2 cellular contexts compared by ENCODE assay signal in genomic region chr12:112810235-112810917, GRCh38.
A peak's percentile ranks its signal among the peaks of the same experiment; 100 is the strongest.
TF ChIP-seq lines count a peak whose summit lies in the region.

No MANE protein-coding gene starts in this region.

TF ChIP-seq in GM23338, 12 proteins besides CTCF, POLR2A, EP300 and RAD21:
- TF ChIP-seq ZNF114 (CRISPR knock-in tag; IDR thresholded peaks at IDR 0.05): no peak
- TF ChIP-seq EZH2phosphoT487 (IDR thresholded peaks at IDR 0.05; ENCODE audit: unreplicated experiment): no peak
- TF ChIP-seq ETS1 (IDR thresholded peaks at IDR 0.05): no peak
- no peak for TF ChIP-seq JUNB (IDR thresholded peaks at IDR 0.05; ENCODE audit: unreplicated experiment)
- no peak for TF ChIP-seq POLR2AphosphoS5 (IDR thresholded peaks at IDR 0.05; ENCODE audit: low read depth)
- TF ChIP-seq CREB1 (CRISPR knock-in tag; IDR thresholded peaks at IDR 0.05; ENCODE audit: low read depth): no peak
- TF ChIP-seq EZH2 (IDR thresholded peaks at IDR 0.05; ENCODE audit: low read depth, unreplicated experiment): no peak
- TF ChIP-seq NANOG (IDR thresholded peaks at IDR 0.05; ENCODE audit: borderline replicate concordance): no peak
- no peak for TF ChIP-seq ZNF331 (CRISPR knock-in tag; IDR thresholded peaks at IDR 0.05; ENCODE audit: low read depth)
- TF ChIP-seq, protein P1, sequence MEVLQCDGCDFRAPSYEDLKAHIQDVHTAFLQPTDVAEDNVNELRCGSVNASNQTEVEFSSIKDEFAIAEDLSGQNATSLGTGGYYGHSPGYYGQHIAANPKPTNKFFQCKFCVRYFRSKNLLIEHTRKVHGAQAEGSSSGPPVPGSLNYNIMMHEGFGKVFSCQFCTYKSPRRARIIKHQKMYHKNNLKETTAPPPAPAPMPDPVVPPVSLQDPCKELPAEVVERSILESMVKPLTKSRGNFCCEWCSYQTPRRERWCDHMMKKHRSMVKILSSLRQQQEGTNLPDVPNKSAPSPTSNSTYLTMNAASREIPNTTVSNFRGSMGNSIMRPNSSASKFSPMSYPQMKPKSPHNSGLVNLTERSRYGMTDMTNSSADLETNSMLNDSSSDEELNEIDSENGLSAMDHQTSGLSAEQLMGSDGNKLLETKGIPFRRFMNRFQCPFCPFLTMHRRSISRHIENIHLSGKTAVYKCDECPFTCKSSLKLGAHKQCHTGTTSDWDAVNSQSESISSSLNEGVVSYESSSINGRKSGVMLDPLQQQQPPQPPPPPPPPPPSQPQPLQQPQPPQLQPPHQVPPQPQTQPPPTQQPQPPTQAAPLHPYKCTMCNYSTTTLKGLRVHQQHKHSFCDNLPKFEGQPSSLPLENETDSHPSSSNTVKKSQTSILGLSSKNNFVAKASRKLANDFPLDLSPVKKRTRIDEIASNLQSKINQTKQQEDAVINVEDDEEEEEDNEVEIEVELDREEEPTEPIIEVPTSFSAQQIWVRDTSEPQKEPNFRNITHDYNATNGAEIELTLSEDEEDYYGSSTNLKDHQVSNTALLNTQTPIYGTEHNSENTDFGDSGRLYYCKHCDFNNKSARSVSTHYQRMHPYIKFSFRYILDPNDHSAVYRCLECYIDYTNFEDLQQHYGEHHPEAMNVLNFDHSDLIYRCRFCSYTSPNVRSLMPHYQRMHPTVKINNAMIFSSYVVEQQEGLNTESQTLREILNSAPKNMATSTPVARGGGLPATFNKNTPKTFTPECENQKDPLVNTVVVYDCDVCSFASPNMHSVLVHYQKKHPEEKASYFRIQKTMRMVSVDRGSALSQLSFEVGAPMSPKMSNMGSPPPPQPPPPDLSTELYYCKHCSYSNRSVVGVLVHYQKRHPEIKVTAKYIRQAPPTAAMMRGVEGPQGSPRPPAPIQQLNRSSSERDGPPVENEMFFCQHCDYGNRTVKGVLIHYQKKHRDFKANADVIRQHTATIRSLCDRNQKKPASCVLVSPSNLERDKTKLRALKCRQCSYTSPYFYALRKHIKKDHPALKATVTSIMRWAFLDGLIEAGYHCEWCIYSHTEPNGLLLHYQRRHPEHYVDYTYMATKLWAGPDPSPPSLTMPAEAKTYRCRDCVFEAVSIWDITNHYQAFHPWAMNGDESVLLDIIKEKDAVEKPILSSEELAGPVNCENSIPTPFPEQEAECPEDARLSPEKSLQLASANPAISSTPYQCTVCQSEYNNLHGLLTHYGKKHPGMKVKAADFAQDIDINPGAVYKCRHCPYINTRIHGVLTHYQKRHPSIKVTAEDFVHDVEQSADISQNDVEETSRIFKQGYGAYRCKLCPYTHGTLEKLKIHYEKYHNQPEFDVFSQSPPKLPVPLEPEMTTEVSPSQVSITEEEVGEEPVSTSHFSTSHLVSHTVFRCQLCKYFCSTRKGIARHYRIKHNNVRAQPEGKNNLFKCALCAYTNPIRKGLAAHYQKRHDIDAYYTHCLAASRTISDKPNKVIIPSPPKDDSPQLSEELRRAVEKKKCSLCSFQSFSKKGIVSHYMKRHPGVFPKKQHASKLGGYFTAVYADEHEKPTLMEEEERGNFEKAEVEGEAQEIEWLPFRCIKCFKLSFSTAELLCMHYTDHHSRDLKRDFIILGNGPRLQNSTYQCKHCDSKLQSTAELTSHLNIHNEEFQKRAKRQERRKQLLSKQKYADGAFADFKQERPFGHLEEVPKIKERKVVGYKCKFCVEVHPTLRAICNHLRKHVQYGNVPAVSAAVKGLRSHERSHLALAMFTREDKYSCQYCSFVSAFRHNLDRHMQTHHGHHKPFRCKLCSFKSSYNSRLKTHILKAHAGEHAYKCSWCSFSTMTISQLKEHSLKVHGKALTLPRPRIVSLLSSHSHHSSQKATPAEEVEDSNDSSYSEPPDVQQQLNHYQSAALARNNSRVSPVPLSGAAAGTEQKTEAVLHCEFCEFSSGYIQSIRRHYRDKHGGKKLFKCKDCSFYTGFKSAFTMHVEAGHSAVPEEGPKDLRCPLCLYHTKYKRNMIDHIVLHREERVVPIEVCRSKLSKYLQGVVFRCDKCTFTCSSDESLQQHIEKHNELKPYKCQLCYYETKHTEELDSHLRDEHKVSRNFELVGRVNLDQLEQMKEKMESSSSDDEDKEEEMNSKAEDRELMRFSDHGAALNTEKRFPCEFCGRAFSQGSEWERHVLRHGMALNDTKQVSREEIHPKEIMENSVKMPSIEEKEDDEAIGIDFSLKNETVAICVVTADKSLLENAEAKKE (CRISPR knock-in tag; IDR thresholded peaks at IDR 0.05): no peak

TF ChIP-seq in SK-N-SH, 30 proteins besides CTCF, POLR2A, EP300 and RAD21:
- no peak for TF ChIP-seq MAX (IDR thresholded peaks at IDR 0.05; ENCODE audit: low read depth)
- peak; percentile 67; the same call in 1 of the 2 replicates for TF ChIP-seq MXI1 (IDR thresholded peaks at IDR 0.05; ENCODE audit: low read depth, low read length)
- TF ChIP-seq NRF1 (IDR thresholded peaks at IDR 0.05; ENCODE audit: low read depth, low read length): peak; percentile 48; the same call in 1 of the 2 replicates
- no peak for TF ChIP-seq SMC3 (IDR thresholded peaks at IDR 0.05; ENCODE audit: low read depth, low read length)
- TF ChIP-seq RFX5 (IDR thresholded peaks at IDR 0.05; ENCODE audit: low read length): no peak
- peak; percentile 20 for TF ChIP-seq TCF12 (IDR thresholded peaks at IDR 0.05)
- TF ChIP-seq RCOR1 (IDR thresholded peaks at IDR 0.05; ENCODE audit: low read length): 0 out of 2 replicates have a peak, but pooled peaks have one; percentile 36
- TF ChIP-seq FOXJ3 (CRISPR knock-in tag; IDR thresholded peaks at IDR 0.05): peak; percentile 32; the same call in 1 of the 2 replicates
- TF ChIP-seq GATA2 (CRISPR knock-in tag; IDR thresholded peaks at IDR 0.05): peak; percentile 94
